ENCODE assay signal across 8 cellular contexts in genomic region chr6:30488697-30489080, GRCh38. TPM values are rescaled to one million over a fixed set of nuclear protein-coding genes. Genes with fewer than 3 reads are reported as not detected.
DNase-seq lines count a peak whose midpoint lies in the region; ATAC-seq, FAIRE-seq and TF ChIP-seq lines count a peak whose summit lies in the region.
"Not testable (repeated sequence)": the region's sequence is repeated elsewhere in the genome, so short reads cannot be mapped to it uniquely, and the experiment has no call there.

No MANE protein-coding gene starts in this region.

- peaks cover 18% of the 10 kb centered on the region for H3K79me2 ChIP-seq in astrocyte (ENCODE audit: insufficient read depth, low read length)

- CTCF ChIA-PET in WTC11 (lab: Charles Lee), result not testable (repeated sequence)

- peak overlapping the region; percentile 93 for H3K9ac ChIP-seq in astrocyte (ENCODE audit: low read length)
- not testable (repeated sequence) for H3K9ac ChIP-seq in subcutaneous abdominal adipose tissue (ENCODE audit: low read length in 5 of 5)

- H2AFZ ChIP-seq in astrocyte (ENCODE audit: low read depth, low read length), result peak overlapping the region; percentile 59

- H3K36me3 Mint-ChIP-seq in CD14-positive monocyte, result peaks cover 34 to 39% of the 10 kb centered on the region in 2 donors
- H3K36me3 Mint-ChIP-seq in IgD-negative memory B cell, result peaks cover 26% of the 10 kb centered on the region
- H3K36me3 Mint-ChIP-seq in WTC11, result peaks cover 26% of the 10 kb centered on the region
- peaks cover 12% of the 10 kb centered on the region for H3K36me3 Mint-ChIP-seq in astrocyte (ENCODE audit: low read depth, unreplicated experiment)

- H3K4me2 ChIP-seq in astrocyte (ENCODE audit: low read length), result peak overlapping the region; percentile 90

- H4K20me1 ChIP-seq in astrocyte (ENCODE audit: insufficient read depth, low read length), result peaks cover 27% of the 10 kb centered on the region

- H3K9me3 ChIP-seq in astrocyte (ENCODE audit: insufficient read depth, low read depth, low read length); neutrophil; subcutaneous abdominal adipose tissue (ENCODE audit: control insufficient read depth in 5 of 5, low read length in 5 of 5): not testable (repeated sequence)

- H3K9me3 Mint-ChIP-seq in CD14-positive monocyte; IgD-negative memory B cell; WTC11; astrocyte (ENCODE audit: unreplicated experiment): not testable (repeated sequence)

- peak overlapping the region; percentile 76 to 99 for H3K4me3 Mint-ChIP-seq in CD14-positive monocyte
- H3K4me3 Mint-ChIP-seq in IgD-negative memory B cell, result peak overlapping the region; percentile 94 to 100 (median 99)
- peak overlapping the region; percentile 86 for H3K4me3 Mint-ChIP-seq in WTC11
- peak overlapping the region; percentile 92 for H3K4me3 Mint-ChIP-seq in astrocyte (ENCODE audit: unreplicated experiment)

- FAIRE-seq in astrocyte (lab: Jason Lieb, UNC), result not testable (repeated sequence)

- H3K27ac ChIP-seq in astrocyte (ENCODE audit: low read depth, low read length) (peak overlapping the region; percentile 19), epithelial cell of prostate (peak overlapping the region; percentile 90), layer of hippocampus (ENCODE audit: low read depth, low read length) (peak overlapping the region; percentile 92), neutrophil (peak overlapping the region; percentile 98), subcutaneous abdominal adipose tissue (ENCODE audit: low read depth, low read length) (peak overlapping the region; percentile 97)

- POLR2A ChIA-PET in WTC11 (lab: Charles Lee), result not testable (repeated sequence)

- intact Hi-C loops in CD14-positive monocyte (cut with micrococcal nuclease), result loop anchor here (5.0 to 10.0 kb wide), 2 partner anchors 129 to 236 kb away; partner anchors contain the start of genes MRPS18B (in 1 of the 2), PPP1R10 (in 1 of the 2) and TUBB (in 1 of the 2)

- H3K27me3 ChIP-seq in astrocyte (ENCODE audit: insufficient read depth, low read length), result peaks cover 11% of the 10 kb centered on the region
- H3K27me3 ChIP-seq in layer of hippocampus (ENCODE audit: control insufficient read depth, insufficient read depth, low read length); neutrophil; subcutaneous abdominal adipose tissue (ENCODE audit: control insufficient read depth in 5 of 5, insufficient read depth in 4 of 5, low read length in 5 of 5): not testable (repeated sequence)

- H3K27ac Mint-ChIP-seq in CD14-positive monocyte, result peak overlapping the region; percentile 94 to 98 (median 97)
- peak overlapping the region; percentile 96 to 100 (median 98) for H3K27ac Mint-ChIP-seq in IgD-negative memory B cell
- peak overlapping the region; percentile 98 for H3K27ac Mint-ChIP-seq in WTC11
- H3K27ac Mint-ChIP-seq in astrocyte (ENCODE audit: unreplicated experiment), result peak overlapping the region; percentile 92

- not testable (repeated sequence) for H3K4me1 ChIP-seq in astrocyte (ENCODE audit: insufficient read depth, low read length)
- peaks cover 46 to 50% of the 10 kb centered on the region in 2 experiments for H3K4me1 ChIP-seq in neutrophil (ENCODE audit: control insufficient read depth in 1 of 2, insufficient read depth in 1 of 2, low read depth in 1 of 2, low read length in 1 of 2)
- peaks cover 6 to 39% (median 22%) of the 10 kb centered on the region in 5 donors for H3K4me1 ChIP-seq in subcutaneous abdominal adipose tissue (ENCODE audit: control insufficient read depth in 5 of 5, insufficient read depth in 5 of 5, low read length in 5 of 5)

- not testable (repeated sequence) for ATAC-seq in WTC11

- peaks cover 2 to 12% (median 7%) of the 10 kb centered on the region in 3 donors for H3K27me3 Mint-ChIP-seq in CD14-positive monocyte (ENCODE audit: low read depth in 3 of 3)
- H3K27me3 Mint-ChIP-seq in IgD-negative memory B cell; WTC11 (ENCODE audit: low read depth); astrocyte (ENCODE audit: low read depth, unreplicated experiment): not testable (repeated sequence)

- peak overlapping the region; percentile 92 for H3K4me3 ChIP-seq in astrocyte (ENCODE audit: insufficient read depth, low read depth, low read length)
- H3K4me3 ChIP-seq in neutrophil (ENCODE audit: low read depth in 1 of 2, low read length in 1 of 2), result peak overlapping the region; percentile 94 to 100
- H3K4me3 ChIP-seq in subcutaneous abdominal adipose tissue (ENCODE audit: low read depth in 1 of 5, low read length in 5 of 5), result peak overlapping the region in 4 of 5 donors; percentile 63 to 98 (median 98)

- not testable (repeated sequence) for TF ChIP-seq CTCF in CD14-positive monocyte (IDR thresholded peaks at IDR 0.05); WTC11 (IDR thresholded peaks at IDR 0.05); astrocyte (IDR thresholded peaks at IDR 0.05; ENCODE audit: insufficient read depth, low read depth, low read length); neutrophil (IDR thresholded peaks at IDR 0.05)

- not testable (repeated sequence) for DNase-seq in CD14-positive monocyte (ENCODE audit: low spot score); WTC11 (ENCODE audit: low spot score); astrocyte (ENCODE audit: low read depth); epithelial cell of prostate (ENCODE audit: low read depth, low spot score)

- H3K4me1 Mint-ChIP-seq in CD14-positive monocyte (peaks cover 45% of the 10 kb centered on the region), IgD-negative memory B cell (peaks cover 12 to 24% (median 23%) of the 10 kb centered on the region in 3 donors)
- not testable (repeated sequence) for H3K4me1 Mint-ChIP-seq in WTC11; astrocyte (ENCODE audit: low read depth, unreplicated experiment)

- H3K36me3 ChIP-seq in astrocyte (ENCODE audit: insufficient read depth, low read length) (peaks cover 16% of the 10 kb centered on the region), neutrophil (peaks cover 42% of the 10 kb centered on the region), subcutaneous abdominal adipose tissue (ENCODE audit: control insufficient read depth in 5 of 5, insufficient read depth in 5 of 5, low read length in 5 of 5) (peaks cover 0 to 35% (median 32%) of the 10 kb centered on the region in 5 donors)

TF ChIP-seq in WTC11, 78 proteins besides CTCF, POLR2A, EP300 and RAD21:
- peak; percentile 81 for TF ChIP-seq HMGA2 (CRISPR knock-in tag; IDR thresholded peaks at IDR 0.05)

RNA-seq across cellular contexts. Expression of gene HLA-E, which starts 0.6 kb away (rescaled TPM):
- 100 to 1,000 TPM; 870 to 944 TPM for polyA plus RNA-seq in CD14-positive monocyte
- 2,343 TPM for polyA plus RNA-seq in IgD-negative memory B cell
- total RNA-seq in WTC11 (2021), result 44.6 to 49.0 TPM (median 44.7 TPM) in 3 replicates
- 94.9 and 105 TPM in 2 replicates for total RNA-seq in astrocyte

Comparison
In these comparisons a context has a peak if more than half of its experiments do, and no peak if none do; other contexts are left out.
1. H3K27ac ChIP-seq: peak in every context shown above with its lines; median percentile 98 in neutrophil; 97 in subcutaneous abdominal adipose tissue; 92 in layer of hippocampus; 90 in epithelial cell of prostate; 19 in astrocyte.